23 cellular contexts compared by ENCODE assay signal in the genomic region with DNA sequence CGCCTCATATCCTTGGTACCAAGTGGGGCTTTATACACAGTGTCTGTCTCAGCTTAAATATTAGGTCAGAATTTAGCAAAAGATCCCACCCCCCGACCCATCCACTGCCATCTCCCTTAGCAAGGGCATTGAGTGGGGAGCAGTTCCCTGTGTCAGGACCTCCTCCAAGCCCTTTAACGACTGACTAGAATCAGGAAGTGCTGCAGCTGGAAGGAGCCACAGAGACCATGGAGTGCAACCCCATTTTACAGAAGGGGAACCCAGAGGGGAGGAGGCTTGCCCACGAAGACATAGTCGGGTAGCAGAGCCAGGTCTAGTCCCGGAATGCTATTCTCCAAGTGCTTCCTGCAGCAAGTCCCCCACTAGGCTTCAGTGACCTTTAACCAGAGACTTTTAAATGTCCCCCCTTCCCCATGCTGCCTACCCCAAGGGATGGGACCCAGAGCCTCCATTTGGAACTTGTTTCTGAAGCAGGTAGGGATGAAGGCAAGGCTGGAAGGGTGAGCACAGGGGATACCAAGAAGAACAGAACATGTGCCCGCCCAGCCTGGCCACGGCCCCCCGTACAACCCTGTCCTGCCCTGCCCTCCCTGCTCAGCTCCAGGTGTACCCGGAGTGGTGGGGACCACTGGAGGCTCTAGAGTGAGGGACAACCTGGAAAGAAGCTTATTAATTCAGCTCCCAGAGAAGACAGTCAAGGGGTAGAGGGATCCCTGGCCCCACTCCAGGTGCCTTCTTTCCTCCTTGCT. TPM values are rescaled to one million over a fixed set of nuclear protein-coding genes. Genes with fewer than 3 reads are reported as not detected.
"Had no signal": no experiment of that assay in that cellular context is flagged by ENCODE, and none has a peak within 500 bp of the region (broad histone marks: within the 10 kb centered on the region; RNA-seq: fewer than 3 reads in every experiment).

No MANE protein-coding gene starts in this region.

- H3K27me3 ChIP-seq: brain microvascular endothelial cell had no signal

- H3K27ac ChIP-seq: brain microvascular endothelial cell, PC-9, VCaP had no signal

- H3K36me3 ChIP-seq: brain microvascular endothelial cell had no signal

- H3K27ac Mint-ChIP-seq: activated CD4-positive, alpha-beta memory T cell treated with anti-CD3 and anti-CD28 coated beads for 36 hours; activated CD4-positive, alpha-beta T cell treated with anti-CD3 and anti-CD28 coated beads, Interleukin-2, amount 10 ng/mL, durations not matched to agents 7 days and 5 days; activated naive CD4-positive, alpha-beta T cell treated with anti-CD3 and anti-CD28 coated beads, Interleukin-2, amount 10 ng/mL, durations not matched to agents 7 days and 5 days; activated naive CD8-positive, alpha-beta T cell treated with anti-CD3 and anti-CD28 coated beads for 36 hours had no signal

- H3K9me3 Mint-ChIP-seq: activated CD4-positive, alpha-beta memory T cell treated with anti-CD3 and anti-CD28 coated beads for 36 hours; activated CD4-positive, alpha-beta T cell treated with anti-CD3 and anti-CD28 coated beads, Interleukin-2, amount 10 ng/mL, durations not matched to agents 7 days and 5 days; activated naive CD4-positive, alpha-beta T cell treated with anti-CD3 and anti-CD28 coated beads, Interleukin-2, amount 10 ng/mL, durations not matched to agents 7 days and 5 days; activated naive CD8-positive, alpha-beta T cell treated with anti-CD3 and anti-CD28 coated beads for 36 hours; activated T-cell treated with anti-CD3 and anti-CD28 coated beads, Interleukin-2, amount 50 U/mL, for 4 hours had no signal

- H3K4me3 ChIP-seq: PC-9 had no signal

- DNase-seq: activated CD4-positive, alpha-beta memory T cell treated with anti-CD3 and anti-CD28 coated beads for 36 hours; activated CD4-positive, alpha-beta T cell treated with anti-CD3 and anti-CD28 coated beads, Interleukin-2, amount 10 ng/mL, durations not matched to agents 7 days and 5 days; activated CD4-positive, CD25-positive, alpha-beta regulatory T cell; activated CD8-positive, alpha-beta memory T cell treated with anti-CD3 and anti-CD28 coated beads for 24 hours; activated gamma-delta T cell; activated naive CD4-positive, alpha-beta T cell treated with anti-CD3 and anti-CD28 coated beads, Interleukin-2, amount 10 ng/mL, durations not matched to agents 7 days and 5 days; activated naive CD8-positive, alpha-beta T cell treated with anti-CD3 and anti-CD28 coated beads for 36 hours; activated T-cell treated with anti-CD3 and anti-CD28 coated beads, Interleukin-2, amount 50 U/mL, for 4 hours; brain microvascular endothelial cell; Karpas-422; NCI-H1105 treated with DMSO at 0.1 percent for 48 hours; NCI-H1436 treated with DMSO at 0.1 percent for 48 hours; NCI-H187; NCI-H2081; NCI-H510A treated with DMSO at 0.1 percent for 48 hours; NCI-H69; NK-92 treated with Interleukin-12 subunit alpha and Interleukin-12 subunit beta, amount 100 ng/mL, for 24 hours; PC-9; SHP77 treated with DMSO at 0.1 percent for 48 hours; T-helper 2 cell; T1000 had no signal

- ATAC-seq: activated T-cell treated with anti-CD3 and anti-CD28 coated beads, Interleukin-2, amount 50 U/mL, for 4 hours had no signal

- H3K4me2 ChIP-seq: PC-9 had no signal

- H3K36me3 Mint-ChIP-seq: activated CD4-positive, alpha-beta memory T cell treated with anti-CD3 and anti-CD28 coated beads for 36 hours; activated naive CD4-positive, alpha-beta T cell treated with anti-CD3 and anti-CD28 coated beads, Interleukin-2, amount 10 ng/mL, durations not matched to agents 7 days and 5 days; activated naive CD8-positive, alpha-beta T cell treated with anti-CD3 and anti-CD28 coated beads for 36 hours had no signal

- H3K27me3 Mint-ChIP-seq: activated CD4-positive, alpha-beta memory T cell treated with anti-CD3 and anti-CD28 coated beads for 36 hours; activated naive CD8-positive, alpha-beta T cell treated with anti-CD3 and anti-CD28 coated beads for 36 hours had no signal

- H3K4me3 Mint-ChIP-seq: activated CD4-positive, alpha-beta memory T cell treated with anti-CD3 and anti-CD28 coated beads for 36 hours; activated CD4-positive, alpha-beta T cell treated with anti-CD3 and anti-CD28 coated beads, Interleukin-2, amount 10 ng/mL, durations not matched to agents 7 days and 5 days; activated naive CD4-positive, alpha-beta T cell treated with anti-CD3 and anti-CD28 coated beads, Interleukin-2, amount 10 ng/mL, durations not matched to agents 7 days and 5 days; activated naive CD8-positive, alpha-beta T cell treated with anti-CD3 and anti-CD28 coated beads for 36 hours; activated T-cell treated with anti-CD3 and anti-CD28 coated beads, Interleukin-2, amount 50 U/mL, for 4 hours had no signal

- H3K4me1 Mint-ChIP-seq: activated CD4-positive, alpha-beta T cell treated with anti-CD3 and anti-CD28 coated beads, Interleukin-2, amount 10 ng/mL, durations not matched to agents 7 days and 5 days; activated naive CD4-positive, alpha-beta T cell treated with anti-CD3 and anti-CD28 coated beads, Interleukin-2, amount 10 ng/mL, durations not matched to agents 7 days and 5 days; activated naive CD8-positive, alpha-beta T cell treated with anti-CD3 and anti-CD28 coated beads for 36 hours had no signal

- H2AFZ ChIP-seq: PC-9 had no signal

RNA-seq across cellular contexts. Expression of gene C10orf105, which starts 41.3 kb away (rescaled TPM):
- total RNA-seq: PC-9, SK-MEL-5 had no signal
